Comparison of ENCODE assay signal across 17 cellular contexts in the genomic region with DNA sequence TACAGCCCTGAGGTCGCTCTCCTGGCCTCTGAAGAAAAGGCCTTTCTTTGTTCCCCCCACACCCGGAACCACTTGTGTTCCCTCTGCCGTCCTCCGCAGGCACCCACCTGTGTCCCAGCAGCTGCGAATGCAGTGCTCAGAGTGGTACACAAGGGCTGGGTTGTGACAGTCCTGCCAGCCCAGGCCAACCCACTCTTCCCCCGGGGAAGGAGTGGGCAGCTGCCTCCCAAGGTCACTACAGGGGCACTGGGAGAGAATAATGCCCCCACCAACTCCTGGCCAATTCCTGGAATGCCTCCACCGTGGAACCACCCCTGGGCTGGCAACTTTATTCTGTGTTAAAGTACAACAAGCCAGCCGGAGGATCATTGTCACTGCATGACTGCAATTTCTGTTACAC. TPM values are rescaled to one million over a fixed set of nuclear protein-coding genes. Genes with fewer than 3 reads are reported as not detected.
DNase-seq lines count a peak whose midpoint lies in the region; ATAC-seq and TF ChIP-seq lines count a peak whose summit lies in the region.
"Had no signal": no experiment of that assay in that cellular context is flagged by ENCODE, and none has a peak within 500 bp of the region (broad histone marks: within the 10 kb centered on the region; RNA-seq: fewer than 3 reads in every experiment).

No MANE protein-coding gene starts in this region.

- intact Hi-C loops in left ventricle myocardium superior (cut with micrococcal nuclease): no loop called here
- intact Hi-C loops in spleen (cut with DNase I; ENCODE audit: low total_unique reads): no loop called here

- 72 to 87% (median 78%) methylated on average over 8 of the region's 8 CpGs for WGBS in spleen, 5 donors

- peak overlapping the region; percentile 86 for H3K27ac Mint-ChIP-seq in T-helper 2 cell treated with Interferon-gamma antibody and Interleukin-4, amounts not matched to agents 5 μg/mL and 100 μg/mL, for 36 hours
- H3K27ac Mint-ChIP-seq in activated CD4-positive, alpha-beta memory T cell treated with anti-CD3 and anti-CD28 coated beads, Interleukin-2, amount 10 ng/mL, durations not matched to agents 7 days and 5 days: peak overlapping the region; percentile 69

- ATAC-seq in left ventricle myocardium superior (peak; percentile 54), HG03521 (IDR thresholded peaks at IDR 0.05; ENCODE audit: unreplicated experiment) (no peak), HG03095 (IDR thresholded peaks at IDR 0.05; ENCODE audit: unreplicated experiment) (no peak)
- ATAC-seq: HCT116 had no signal

- no peaks in the 10 kb centered on the region for H3K9me3 Mint-ChIP-seq in T-helper 2 cell treated with Interferon-gamma antibody and Interleukin-4, amounts not matched to agents 5 μg/mL and 100 μg/mL, for 36 hours
- no peaks in the 10 kb centered on the region for H3K9me3 Mint-ChIP-seq in activated CD4-positive, alpha-beta memory T cell treated with anti-CD3 and anti-CD28 coated beads, Interleukin-2, amount 10 ng/mL, durations not matched to agents 7 days and 5 days

- CTCF ChIA-PET in activated CD4-positive, alpha-beta memory T cell treated with anti-CD3 and anti-CD28 coated beads, Interleukin-2, amount 10 ng/mL, durations not matched to agents 7 days and 5 days (lab: Charles Lee): no interaction called here

- no peaks in the 10 kb centered on the region for H3K27me3 ChIP-seq in spleen (replicated peaks in 1 of 7)

- H3K4me1 Mint-ChIP-seq in T-helper 2 cell treated with Interferon-gamma antibody and Interleukin-4, amounts not matched to agents 5 μg/mL and 100 μg/mL, for 36 hours (ENCODE audit: low read depth): peaks cover 66% of the 10 kb centered on the region
- H3K4me1 Mint-ChIP-seq in activated CD4-positive, alpha-beta memory T cell treated with anti-CD3 and anti-CD28 coated beads, Interleukin-2, amount 10 ng/mL, durations not matched to agents 7 days and 5 days: peaks cover 60% of the 10 kb centered on the region

- POLR2A ChIA-PET in activated CD4-positive, alpha-beta memory T cell treated with anti-CD3 and anti-CD28 coated beads, Interleukin-2, amount 10 ng/mL, durations not matched to agents 7 days and 5 days (lab: Charles Lee): no interaction called here

- peaks cover 47 to 100% (median 69%) of the 10 kb centered on the region in 6 donors for H3K4me1 ChIP-seq in spleen

- no peak for TF ChIP-seq POLR2A in spleen (IDR thresholded peaks at IDR 0.05)

- H3K4me3 ChIP-seq in spleen: peak overlapping the region in 1 of 8 donors; percentile 11
- H3K4me3 ChIP-seq: PC-9, thoracic aorta had no signal

- H3K27me3 Mint-ChIP-seq in T-helper 2 cell treated with Interferon-gamma antibody and Interleukin-4, amounts not matched to agents 5 μg/mL and 100 μg/mL, for 36 hours (ENCODE audit: low read depth): no peaks in the 10 kb centered on the region
- H3K27me3 Mint-ChIP-seq in activated CD4-positive, alpha-beta memory T cell treated with anti-CD3 and anti-CD28 coated beads, Interleukin-2, amount 10 ng/mL, durations not matched to agents 7 days and 5 days: no peaks in the 10 kb centered on the region

- peak overlapping the region in 5 of 8 donors; percentile 15 to 95 (median 45) for H3K27ac ChIP-seq in spleen
- H3K27ac ChIP-seq: PC-9, thoracic aorta had no signal

- peak overlapping the region; percentile 61 for H3K4me3 Mint-ChIP-seq in T-helper 2 cell treated with Interferon-gamma antibody and Interleukin-4, amounts not matched to agents 5 μg/mL and 100 μg/mL, for 36 hours
- no peak overlapping the region for H3K4me3 Mint-ChIP-seq in activated CD4-positive, alpha-beta memory T cell treated with anti-CD3 and anti-CD28 coated beads, Interleukin-2, amount 10 ng/mL, durations not matched to agents 7 days and 5 days

- peaks cover 58% of the 10 kb centered on the region for H3K36me3 Mint-ChIP-seq in T-helper 2 cell treated with Interferon-gamma antibody and Interleukin-4, amounts not matched to agents 5 μg/mL and 100 μg/mL, for 36 hours (ENCODE audit: low read depth)
- H3K36me3 Mint-ChIP-seq in activated CD4-positive, alpha-beta memory T cell treated with anti-CD3 and anti-CD28 coated beads, Interleukin-2, amount 10 ng/mL, durations not matched to agents 7 days and 5 days (ENCODE audit: low read depth): peaks cover 46% of the 10 kb centered on the region

- H3K9me3 ChIP-seq in spleen: no peaks in the 10 kb centered on the region
- H3K9me3 ChIP-seq: thoracic aorta had no signal

- TF ChIP-seq CTCF in spleen (IDR thresholded peaks at IDR 0.05 in 8 of 11, conservative IDR thresholded peaks at IDR 0.05 in 3 of 11): no peak

- peaks cover 0 to 42% (median 11%) of the 10 kb centered on the region in 6 donors for H3K36me3 ChIP-seq in spleen

- DNase-seq in T-helper 2 cell treated with Interferon-gamma antibody and Interleukin-4, amounts not matched to agents 5 μg/mL and 100 μg/mL, for 36 hours (ENCODE audit: low spot score): no peak
- DNase-seq in T-helper 2 cell (no peak), left ventricle myocardium superior (no peak), spleen (no peak)
- DNase-seq in activated CD4-positive, alpha-beta memory T cell treated with anti-CD3 and anti-CD28 coated beads, Interleukin-2, amount 10 ng/mL, durations not matched to agents 7 days and 5 days: no peak
- DNase-seq in stimulated activated CD4-positive, alpha-beta T cell treated with anti-CD3 and anti-CD28 coated beads, Interleukin-4, amount 100 ng/mL, for 4 hours: no peak
- DNase-seq: 8988T; KBM-7; NCI-H2107; nucleus accumbens; PC-9; stimulated activated CD4-positive, alpha-beta T cell treated with anti-CD3 and anti-CD28 coated beads, Interleukin-4, amount 100 ng/mL, for 1 hour had no signal

RNA-seq across cellular contexts. Expression of a gene that starts 10.0 kb away (rescaled TPM):
- 100 to 1,000 TPM; 133 TPM for total RNA-seq in activated CD4-positive, alpha-beta memory T cell treated with anti-CD3 and anti-CD28 coated beads, Interleukin-2, amount 10 ng/mL, durations not matched to agents 7 days and 5 days
- total RNA-seq in left ventricle myocardium superior (114 TPM), spleen (100 to 1,000 TPM in 5 of 7 donors, 10 to 100 TPM in 2; 86.6 to 193 (median 138) TPM)
- polyA plus RNA-seq in spleen: 100 to 1,000 TPM; 187 to 202 (median 201) TPM
- total RNA-seq: PC-9 had no signal
- polyA plus RNA-seq: keratinocyte had no signal
